ENCODE assay signal across 9 cellular contexts in the genomic region with DNA sequence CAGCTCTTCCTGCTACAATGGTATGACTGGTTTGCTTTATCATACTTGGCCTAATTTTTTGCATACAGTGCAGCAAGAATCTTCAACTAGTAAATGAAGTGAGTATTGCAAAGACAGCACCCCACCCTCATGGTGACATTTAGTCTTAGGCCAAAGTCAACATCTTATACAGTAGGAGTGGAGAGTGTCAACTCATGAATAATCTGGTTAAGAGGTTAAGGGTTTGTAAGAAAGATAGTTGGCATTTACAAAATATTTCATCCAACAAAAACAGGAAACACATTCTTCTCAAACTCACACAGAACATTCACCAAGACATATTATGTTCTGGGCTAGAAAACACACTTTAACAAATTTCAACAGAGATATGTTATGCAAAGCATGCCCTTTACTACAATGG. TPM values are rescaled to one million over a fixed set of nuclear protein-coding genes. Genes with fewer than 3 reads are reported as not detected.
DNase-seq lines count a peak whose midpoint lies in the region; ATAC-seq and TF ChIP-seq lines count a peak whose summit lies in the region.
"Had no signal": no experiment of that assay in that cellular context is flagged by ENCODE, and none has a peak within 500 bp of the region (broad histone marks: within the 10 kb centered on the region; RNA-seq: fewer than 3 reads in every experiment).

No MANE protein-coding gene starts in this region.

- peak overlapping the region; percentile 92 for H3K27ac Mint-ChIP-seq in Calu3 (ENCODE audit: unreplicated experiment)
- H3K27ac Mint-ChIP-seq in central memory CD8-positive, alpha-beta T cell (ENCODE audit: low read depth) = peak overlapping the region; percentile 50
- H3K27ac Mint-ChIP-seq in naive thymus-derived CD8-positive, alpha-beta T cell = peak overlapping the region; percentile 5 to 95 (median 40)

- no peaks in the 10 kb centered on the region for H3K9me3 Mint-ChIP-seq in Calu3 (ENCODE audit: low read depth, unreplicated experiment)
- H3K9me3 Mint-ChIP-seq in central memory CD8-positive, alpha-beta T cell = no peaks in the 10 kb centered on the region
- no peaks in the 10 kb centered on the region for H3K9me3 Mint-ChIP-seq in naive thymus-derived CD8-positive, alpha-beta T cell

- ATAC-seq in central memory CD8-positive, alpha-beta T cell (replicated peaks; ENCODE audit: extremely low read depth, poor library complexity, severe bottlenecking) = no peak
- ATAC-seq in naive thymus-derived CD8-positive, alpha-beta T cell = no peak
- ATAC-seq in GM18868 (IDR thresholded peaks at IDR 0.05; ENCODE audit: unreplicated experiment) = no peak
- ATAC-seq in GM18498 (IDR thresholded peaks at IDR 0.05; ENCODE audit: unreplicated experiment) = no peak
- ATAC-seq in HG03521 (IDR thresholded peaks at IDR 0.05; ENCODE audit: unreplicated experiment) = no peak

- no peak for TF ChIP-seq CTCF in Calu3 (IDR thresholded peaks at IDR 0.05; ENCODE audit: unreplicated experiment)

- peaks cover 48% of the 10 kb centered on the region for H3K4me1 Mint-ChIP-seq in Calu3 (ENCODE audit: low read depth, unreplicated experiment)
- peaks cover 46% of the 10 kb centered on the region for H3K4me1 Mint-ChIP-seq in central memory CD8-positive, alpha-beta T cell
- peaks cover 29 to 77% (median 56%) of the 10 kb centered on the region in 4 donors for H3K4me1 Mint-ChIP-seq in naive thymus-derived CD8-positive, alpha-beta T cell

- CTCF ChIA-PET in Calu3 (lab: Charles Lee) = no interaction called here

- peak overlapping the region; percentile 23 for H3K4me3 Mint-ChIP-seq in Calu3 (ENCODE audit: low read depth, unreplicated experiment)
- H3K4me3 Mint-ChIP-seq in central memory CD8-positive, alpha-beta T cell = no peak overlapping the region
- no peak overlapping the region for H3K4me3 Mint-ChIP-seq in naive thymus-derived CD8-positive, alpha-beta T cell

- no TSS peak for BruUV-seq in Calu3 (replicated peaks; lab: Mats Ljungman, UMichigan)

- intact Hi-C loops in Calu3 (cut with micrococcal nuclease; ENCODE audit: unreplicated experiment) = loop anchor here (5.0 kb wide), 1 partner anchor 33 kb away; a partner anchor contains a TSS

- H3K36me3 Mint-ChIP-seq in Calu3 (ENCODE audit: insufficient read depth, unreplicated experiment) = peaks cover 24% of the 10 kb centered on the region
- H3K36me3 Mint-ChIP-seq in central memory CD8-positive, alpha-beta T cell (ENCODE audit: insufficient read depth) = peaks cover 5% of the 10 kb centered on the region
- H3K36me3 Mint-ChIP-seq in naive thymus-derived CD8-positive, alpha-beta T cell = peaks cover 0 to 3% (median 0%) of the 10 kb centered on the region in 3 donors

- POLR2A ChIA-PET in naive thymus-derived CD8-positive, alpha-beta T cell (lab: Charles Lee) = no interaction called here

- H3K27me3 Mint-ChIP-seq in Calu3 (ENCODE audit: unreplicated experiment) = no peaks in the 10 kb centered on the region
- no peaks in the 10 kb centered on the region for H3K27me3 Mint-ChIP-seq in central memory CD8-positive, alpha-beta T cell
- H3K27me3 Mint-ChIP-seq in naive thymus-derived CD8-positive, alpha-beta T cell = no peaks in the 10 kb centered on the region

- no peak for DNase-seq in Calu3
- peak; percentile 43 for DNase-seq in M059J (ENCODE audit: low read depth)
- no peak for DNase-seq in central memory CD8-positive, alpha-beta T cell (ENCODE audit: low spot score in 2 of 2)
- no peak for DNase-seq in naive thymus-derived CD8-positive, alpha-beta T cell
- DNase-seq in stimulated activated CD4-positive, alpha-beta T cell treated with anti-CD3 and anti-CD28 coated beads, Interleukin-1b, Interleukin-23, amount 100 ng/mL, for 48 hours = no peak
- DNase-seq: anterior cingulate cortex had no signal

RNA-seq across cellular contexts. Expression of a gene that starts 2.2 kb away (rescaled TPM):
- total RNA-seq in Calu3 (2022) = 170 and 429 TPM in 2 replicates
- total RNA-seq in M059J (2014; rRNA removed; shearing (Covaris generic)) = 490 and 506 TPM in 2 replicates
- total RNA-seq in naive thymus-derived CD8-positive, alpha-beta T cell = 1 to 10 TPM; 3.2 to 4.0 TPM
- 10 to 100 TPM in 1 of 3 donors, 1 to 10 TPM in 2; 5.7 to 22.9 (median 9.0) TPM for polyA plus RNA-seq in naive thymus-derived CD8-positive, alpha-beta T cell

RNA-seq across cellular contexts. Expression of a gene that starts 33.7 kb away (rescaled TPM):
- total RNA-seq in Calu3 (2022) = 159 and 326 TPM in 2 replicates
- total RNA-seq in M059J (2014; rRNA removed; shearing (Covaris generic)) = 238 and 375 TPM in 2 replicates
- total RNA-seq in naive thymus-derived CD8-positive, alpha-beta T cell = 10 to 100 TPM; 13.6 to 16.8 TPM
- 10 to 100 TPM in 2 of 3 donors, 1 to 10 TPM in 1; 9.1 to 21.3 (median 16.8) TPM for polyA plus RNA-seq in naive thymus-derived CD8-positive, alpha-beta T cell

Comparison
In these comparisons a context has a peak if more than half of its experiments do, and no peak if none do; other contexts are left out.
1. H3K27ac Mint-ChIP-seq: peak in every context shown above with its lines; median percentile 92 in Calu3; 50 in central memory CD8-positive, alpha-beta T cell; 40 in naive thymus-derived CD8-positive, alpha-beta T cell.
2. RNA of a gene that starts 2.2 kb away (total RNA-seq): 490 to 506 TPM in M059J and 170 to 429 TPM in Calu3; 3.2 to 4.0 TPM in naive thymus-derived CD8-positive, alpha-beta T cell; every median in the first group is over 10 times any median in the second.